ENCODE assay signal across 16 cellular contexts in the genomic region with DNA sequence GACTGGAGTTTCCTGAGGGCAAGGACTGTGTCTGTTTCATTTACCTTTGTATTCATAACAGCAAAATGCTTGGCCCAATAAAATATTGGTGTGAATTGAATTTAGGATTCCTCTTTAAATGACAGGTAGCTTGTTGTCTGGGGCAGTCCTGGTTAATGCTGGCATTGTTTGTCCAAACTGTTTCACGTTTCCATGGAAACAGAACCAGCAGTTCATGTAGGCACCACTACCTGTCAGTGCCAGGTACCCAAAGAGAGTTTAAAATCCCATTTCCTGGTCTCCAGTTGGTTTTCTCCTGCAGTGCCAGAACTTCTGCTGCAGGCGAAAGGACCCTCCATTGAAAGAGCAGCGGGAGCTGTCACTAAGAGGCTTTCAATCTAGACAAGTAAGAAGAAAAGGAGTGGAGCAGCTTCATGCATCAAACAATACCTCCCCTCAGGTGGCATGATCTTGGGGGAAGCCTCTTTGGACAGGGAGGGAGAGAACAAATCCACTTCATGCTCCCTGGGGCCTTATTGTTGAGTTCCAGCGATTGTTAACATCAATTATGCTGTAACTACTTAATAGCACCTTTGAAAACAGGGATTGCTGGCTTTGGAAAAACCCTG.
"Had no signal": no experiment of that assay in that cellular context is flagged by ENCODE, and none has a peak within 500 bp of the region (broad histone marks: within the 10 kb centered on the region; RNA-seq: fewer than 3 reads in every experiment).

No MANE protein-coding gene starts in this region.

- H3K4me1 ChIP-seq: pancreas, testis had no signal

- H3K4me3 Mint-ChIP-seq: activated CD8-positive, alpha-beta memory T cell treated with anti-CD3 and anti-CD28 coated beads, Interleukin-2, amount 10 ng/mL, durations not matched to agents 7 days and 5 days; activated naive CD8-positive, alpha-beta T cell treated with anti-CD3 and anti-CD28 coated beads for 36 hours; activated T-cell treated with anti-CD3 and anti-CD28 coated beads, Interleukin-2, amount 50 U/mL, for 24 hours; mesothelial cell of epicardium; neural crest cell; stimulated activated naive CD8-positive, alpha-beta T cell treated with anti-CD3 and anti-CD28 coated beads, Interleukin-15, amount 100 ng/mL, for 72 hours had no signal

- H3K4me1 Mint-ChIP-seq: neural crest cell had no signal

- H3K9me3 ChIP-seq: pancreas, testis had no signal

- H3K27ac ChIP-seq: pancreas, testis had no signal

- H3K9me3 Mint-ChIP-seq: activated naive CD8-positive, alpha-beta T cell treated with anti-CD3 and anti-CD28 coated beads for 36 hours; activated T-cell treated with anti-CD3 and anti-CD28 coated beads, Interleukin-2, amount 50 U/mL, for 24 hours; neural crest cell; stimulated activated naive CD8-positive, alpha-beta T cell treated with anti-CD3 and anti-CD28 coated beads, Interleukin-15, amount 100 ng/mL, for 72 hours had no signal

- H3K27me3 ChIP-seq: pancreas, testis had no signal

- DNase-seq: activated CD4-positive, alpha-beta T cell treated with anti-CD3 and anti-CD28 coated beads, Interleukin-2, amount 50 U/mL, for 4 hours; activated CD8-positive, alpha-beta memory T cell treated with anti-CD3 and anti-CD28 coated beads, Interleukin-2, amount 10 ng/mL, durations not matched to agents 7 days and 5 days; activated effector memory CD4-positive, alpha-beta T cell treated with Interleukin-2 at 50 U/mL for 16 hours; activated naive CD8-positive, alpha-beta T cell treated with anti-CD3 and anti-CD28 coated beads for 36 hours; activated T-cell treated with anti-CD3 and anti-CD28 coated beads, Interleukin-2, amount 50 U/mL, for 24 hours; dermis blood vessel endothelial cell; erythroblast; hippocampal formation; pancreas; stimulated activated CD4-positive, alpha-beta T cell treated with anti-CD3 and anti-CD28 coated beads, Interleukin-4, amount 100 ng/mL, for 1 hour; stimulated activated CD8-positive, alpha-beta memory T cell treated with anti-CD3 and anti-CD28 coated beads, Interleukin-4, amount 100 ng/mL, for 48 hours; stimulated activated naive CD8-positive, alpha-beta T cell treated with anti-CD3 and anti-CD28 coated beads, Interleukin-15, amount 100 ng/mL, for 72 hours; testis had no signal

- H3K27ac Mint-ChIP-seq: activated CD8-positive, alpha-beta memory T cell treated with anti-CD3 and anti-CD28 coated beads, Interleukin-2, amount 10 ng/mL, durations not matched to agents 7 days and 5 days; activated naive CD8-positive, alpha-beta T cell treated with anti-CD3 and anti-CD28 coated beads for 36 hours; activated T-cell treated with anti-CD3 and anti-CD28 coated beads, Interleukin-2, amount 50 U/mL, for 24 hours; mesothelial cell of epicardium; stimulated activated naive CD8-positive, alpha-beta T cell treated with anti-CD3 and anti-CD28 coated beads, Interleukin-15, amount 100 ng/mL, for 72 hours had no signal

- H3K36me3 ChIP-seq: pancreas had no signal

- H3K4me3 ChIP-seq: pancreas, testis had no signal

- ATAC-seq: activated CD4-positive, CD25-positive, alpha-beta regulatory T cell treated with anti-CD3 and anti-CD28 coated beads, Interleukin-2, amount 50 U/mL, for 24 hours; activated CD8-positive, alpha-beta memory T cell treated with anti-CD3 and anti-CD28 coated beads, Interleukin-2, amount 10 ng/mL, durations not matched to agents 7 days and 5 days; pancreas; stimulated activated naive CD8-positive, alpha-beta T cell treated with anti-CD3 and anti-CD28 coated beads, Interleukin-15, amount 100 ng/mL, for 72 hours had no signal

- H3K36me3 Mint-ChIP-seq: activated CD8-positive, alpha-beta memory T cell treated with anti-CD3 and anti-CD28 coated beads, Interleukin-2, amount 10 ng/mL, durations not matched to agents 7 days and 5 days; activated naive CD8-positive, alpha-beta T cell treated with anti-CD3 and anti-CD28 coated beads for 36 hours; mesothelial cell of epicardium had no signal
